Comparison of ENCODE assay signal across 1 cellular context in the genomic region with DNA sequence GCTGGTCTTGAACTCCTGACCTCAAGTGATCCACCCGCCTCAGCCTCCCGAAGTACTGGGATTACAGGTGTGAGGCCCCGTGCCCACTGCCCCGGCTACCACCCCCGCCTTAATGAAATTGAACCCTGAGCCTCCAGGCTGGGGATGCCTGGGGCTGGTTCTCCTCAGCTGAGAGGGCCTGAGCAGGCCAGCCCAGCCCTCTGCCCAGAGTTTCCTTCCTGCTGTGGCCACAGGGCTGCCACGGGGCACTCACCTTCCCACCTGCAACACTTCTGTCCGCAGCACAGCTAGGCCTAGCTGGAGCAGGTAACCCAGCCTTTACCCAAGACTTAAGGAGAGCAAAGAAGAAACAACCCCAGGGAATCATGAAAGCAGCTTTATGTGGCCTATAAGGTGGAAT.
TF ChIP-seq lines count a peak whose summit lies in the region.

No MANE protein-coding gene starts in this region.

TF ChIP-seq in K562, 482 proteins besides CTCF, POLR2A, EP300 and RAD21 (continued from another document):
- TF ChIP-seq NCOA2 (IDR thresholded peaks at IDR 0.05; ENCODE audit: partially characterized antibody in 2 of 2) = no peak
